24 cellular contexts compared by ENCODE assay signal in genomic region chr2:15776992-15777702, GRCh38.
DNase-seq lines count a peak whose midpoint lies in the region; ATAC-seq, FAIRE-seq and TF ChIP-seq lines count a peak whose summit lies in the region.
"Had no signal": no experiment of that assay in that cellular context is flagged by ENCODE, and none has a peak within 500 bp of the region (broad histone marks: within the 10 kb centered on the region; RNA-seq: fewer than 3 reads in every experiment).

No MANE protein-coding gene starts in this region.

- H3K4me3 Mint-ChIP-seq in Caco-2 (ENCODE audit: unreplicated experiment) = no peak overlapping the region
- H3K4me3 Mint-ChIP-seq: B cell; CD4-positive, alpha-beta T cell; CD8-positive, alpha-beta T cell had no signal

- peaks cover 51% of the 10 kb centered on the region for H3K4me1 Mint-ChIP-seq in Caco-2 (ENCODE audit: low read depth, unreplicated experiment)
- H3K4me1 Mint-ChIP-seq: B cell had no signal

- no peaks in the 10 kb centered on the region for H3K27me3 Mint-ChIP-seq in Caco-2 (ENCODE audit: insufficient read depth, unreplicated experiment)
- H3K27me3 Mint-ChIP-seq: CD4-positive, alpha-beta T cell had no signal

- H3K4me3 ChIP-seq in A549 (no peak overlapping the region), Caco-2 (ENCODE audit: low read depth, low read length) (no peak overlapping the region)
- H3K4me3 ChIP-seq: BLaER1 treated with 17β-estradiol and CSF1 and Interleukin-3, amounts not matched to agents 10 nM and 100 nM; GM12878 had no signal

- TF ChIP-seq EP300 in A549 (IDR thresholded peaks at IDR 0.05) = no peak

- TF ChIP-seq CTCF in A549 (IDR thresholded peaks at IDR 0.05) (no peak), Caco-2 (IDR thresholded peaks at IDR 0.05; ENCODE audit: insufficient read depth in 1 of 2, low read depth in 1 of 2, low read length in 1 of 2, severe bottlenecking in 1 of 2, unreplicated experiment in 1 of 2) (no peak)

- DNase-seq in A549 (ENCODE audit: low read depth in 1 of 2, low spot score in 1 of 2) (no peak), Caco-2 (no peak), SK-N-DZ (ENCODE audit: low spot score) (peak; percentile 94), NCI-H2107 (lab: John Stamatoyannopoulos, UW) (no peak), NOMO-1 (lab: John Stamatoyannopoulos, UW; ENCODE audit: unreplicated experiment in 2 of 2) (no peak), NCI-H1105 treated with DMSO at 0.1 percent for 48 hours (lab: John Stamatoyannopoulos, UW) (no peak)
- DNase-seq: 8988T; AML-193; CD4-positive, alpha-beta T cell; CD8-positive, alpha-beta T cell; DMS 273 treated with DMSO at 0.1 percent for 48 hours; DMS153; DMS53; DMS79; DND-41; EL; GDM1 had no signal

- H3K27me3 ChIP-seq in Caco-2 (replicated peaks; ENCODE audit: control insufficient read depth, insufficient read depth, low read length) = no peaks in the 10 kb centered on the region
- H3K27me3 ChIP-seq: BLaER1 treated with 17β-estradiol and CSF1 and Interleukin-3, amounts not matched to agents 10 nM and 100 nM had no signal

- peaks cover 23% of the 10 kb centered on the region for H3K4me1 ChIP-seq in A549
- H3K4me1 ChIP-seq in Caco-2 = peaks cover 46% of the 10 kb centered on the region

- H3K9me3 ChIP-seq in A549 (no peaks in the 10 kb centered on the region), Caco-2 (no peaks in the 10 kb centered on the region)
- H3K9me3 ChIP-seq: BLaER1 treated with 17β-estradiol and CSF1 and Interleukin-3, amounts not matched to agents 10 nM and 100 nM had no signal

- TF ChIP-seq RAD21 in A549 (conservative IDR thresholded peaks at IDR 0.05 in 1 of 2, IDR thresholded peaks at IDR 0.05 in 1 of 2) = no peak

- H3K36me3 ChIP-seq in Caco-2 (ENCODE audit: control insufficient read depth, insufficient read depth, low read length) = no peaks in the 10 kb centered on the region
- H3K36me3 ChIP-seq: BLaER1 treated with 17β-estradiol and CSF1 and Interleukin-3, amounts not matched to agents 10 nM and 100 nM had no signal

- peak overlapping the region in 1 of 2 experiments; percentile 46; a peak in 2 of 6 replicates for H3K27ac ChIP-seq in A549
- H3K27ac ChIP-seq: BLaER1 treated with 17β-estradiol and CSF1 and Interleukin-3, amounts not matched to agents 10 nM and 100 nM; C4-2B had no signal

- TSS peak; percentile 91 for BruUV-seq in Caco-2 (replicated peaks; lab: Mats Ljungman, UMichigan)

- CTCF ChIA-PET in A549 (lab: Yijun Ruan, JAX) = no interaction called here
- CTCF ChIA-PET in Caco-2 (lab: Charles Lee) = interaction anchor here (0.9 to 1.1 kb wide), 2 partner anchors 135 to 163 kb away, joined by 3 read pairs; no protein-coding TSS in a partner anchor

- TF ChIP-seq POLR2A in A549 (IDR thresholded peaks at IDR 0.05; ENCODE audit: low read length) = no peak

- 87% methylated on average over 5 of the region's 5 CpGs for WGBS in A549 (ENCODE audit: missing lambda C conversion rate)

- peak overlapping the region; percentile 15; the same call in 2 of the 3 replicates for H3K4me2 ChIP-seq in A549
- H3K4me2 ChIP-seq: BLaER1 treated with 17β-estradiol and CSF1 and Interleukin-3, amounts not matched to agents 10 nM and 100 nM had no signal

- no peaks in the 10 kb centered on the region for H3K36me3 Mint-ChIP-seq in Caco-2 (ENCODE audit: insufficient read depth, unreplicated experiment)
- H3K36me3 Mint-ChIP-seq: CD8-positive, alpha-beta T cell had no signal

- ATAC-seq in A549 = no peak
- ATAC-seq: CD8-positive, alpha-beta T cell; GM12878 had no signal

- intact Hi-C loops in Caco-2 (cut with micrococcal nuclease; ENCODE audit: unreplicated experiment) = loop anchor here (1.0 kb wide), 3 partner anchors 11 to 648 kb away; no protein-coding TSS in a partner anchor

- peak overlapping the region; percentile 25 for H3K27ac Mint-ChIP-seq in Caco-2 (ENCODE audit: unreplicated experiment)
- H3K27ac Mint-ChIP-seq: B cell; CD4-positive, alpha-beta T cell; CD8-positive, alpha-beta T cell had no signal

- POLR2A ChIA-PET in A549 (lab: Yijun Ruan, JAX) (no interaction called here), Caco-2 (lab: Charles Lee) (no interaction called here)

- H3K9me3 Mint-ChIP-seq in Caco-2 (ENCODE audit: unreplicated experiment) = no peaks in the 10 kb centered on the region
- H3K9me3 Mint-ChIP-seq: CD4-positive, alpha-beta T cell; CD8-positive, alpha-beta T cell had no signal

- FAIRE-seq in A549 (lab: Jason Lieb, UNC) = no peak
- FAIRE-seq: A204.1, GM12878, GM12892, GM18507 had no signal

TF ChIP-seq in A549, 52 proteins besides CTCF, POLR2A, EP300 and RAD21:
- no peak for TF ChIP-seq TFCP2L1 (CRISPR knock-in tag; IDR thresholded peaks at IDR 0.05)
- no peak for TF ChIP-seq CBX2 (IDR thresholded peaks at IDR 0.05; ENCODE audit: borderline replicate concordance, low read depth)
- TF ChIP-seq USF2 (IDR thresholded peaks at IDR 0.05) = no peak
- no peak for TF ChIP-seq FOSL2 (IDR thresholded peaks at IDR 0.05)
- no peak for TF ChIP-seq FOSL2 (CRISPR knock-in tag; IDR thresholded peaks at IDR 0.05)
- no peak for TF ChIP-seq JUNB (IDR thresholded peaks at IDR 0.05)
- no peak for TF ChIP-seq HEYL (CRISPR knock-in tag; IDR thresholded peaks at IDR 0.05)
- TF ChIP-seq CEBPB (IDR thresholded peaks at IDR 0.05) = no peak
- no peak for TF ChIP-seq JUN (IDR thresholded peaks at IDR 0.05)
- no peak for TF ChIP-seq KDM5A (IDR thresholded peaks at IDR 0.05)
- TF ChIP-seq KDM1A (IDR thresholded peaks at IDR 0.05; ENCODE audit: low read depth) = no peak
- no peak for TF ChIP-seq RCOR1 (IDR thresholded peaks at IDR 0.05; ENCODE audit: low read depth, low read length)
- TF ChIP-seq MYC (IDR thresholded peaks at IDR 0.05; ENCODE audit: borderline replicate concordance, low read length) = no peak
- no peak for TF ChIP-seq ATOH8 (CRISPR knock-in tag; IDR thresholded peaks at IDR 0.05; ENCODE audit: low read depth)
- TF ChIP-seq NR3C1 (IDR thresholded peaks at IDR 0.05) = no peak
- TF ChIP-seq PBX3 (IDR thresholded peaks at IDR 0.05) = no peak
- no peak for TF ChIP-seq RFX5 (IDR thresholded peaks at IDR 0.05)
- TF ChIP-seq ZFP36 (IDR thresholded peaks at IDR 0.05; ENCODE audit: borderline replicate concordance, partially characterized antibody) = no peak
- no peak for TF ChIP-seq MAFK (IDR thresholded peaks at IDR 0.05; ENCODE audit: partially characterized antibody)
